In the genomic region with DNA sequence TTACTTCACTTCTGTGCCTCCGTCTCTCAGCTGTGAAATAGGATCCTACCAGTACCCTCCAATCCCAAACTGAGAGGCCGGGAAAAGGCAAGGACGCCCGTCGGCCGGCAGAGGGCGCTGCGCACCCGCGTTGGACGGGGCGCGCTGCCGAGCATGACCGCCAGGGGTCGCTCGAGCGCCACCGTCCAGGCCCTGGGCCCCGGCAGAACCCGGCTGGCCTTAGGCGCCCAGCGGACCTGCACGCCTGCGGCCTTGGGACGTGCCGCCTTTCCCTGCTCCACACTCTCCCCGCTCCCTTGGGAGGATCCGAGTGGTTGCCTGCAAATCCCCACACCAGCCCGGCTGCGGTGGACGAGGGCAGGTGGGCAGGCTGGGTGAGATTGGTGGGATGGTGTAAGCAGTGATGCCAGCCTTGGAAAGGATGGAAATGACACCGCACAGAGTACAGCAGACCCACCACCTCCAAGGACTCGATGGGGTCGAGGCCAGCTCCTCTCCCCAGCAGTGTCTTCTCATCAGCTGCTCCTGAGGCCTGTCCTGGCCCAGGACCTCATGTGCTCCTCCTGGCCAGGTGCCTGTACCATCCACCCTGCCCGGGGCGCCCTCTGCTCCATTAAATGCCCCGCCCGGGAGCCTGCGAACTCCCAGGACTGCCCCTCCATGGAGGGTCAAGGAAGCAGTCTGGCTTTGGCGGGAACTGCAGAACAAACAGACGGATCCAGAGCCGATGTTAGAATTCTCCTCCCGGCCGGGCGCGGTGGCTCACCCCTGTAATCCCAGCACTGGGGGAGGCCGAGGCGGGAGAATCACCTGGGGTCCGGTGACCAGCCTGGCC, we compare ENCODE assay signal across 8 cellular contexts. TPM values are rescaled to one million over a fixed set of nuclear protein-coding genes. Genes with fewer than 3 reads are reported as not detected.
DNase-seq lines count a peak whose midpoint lies in the region; ATAC-seq and TF ChIP-seq lines count a peak whose summit lies in the region.

No MANE protein-coding gene starts in this region.

- H3K4me1 Mint-ChIP-seq in immature natural killer cell: peaks cover 48 to 49% of the 10 kb centered on the region in 2 donors

- in situ Hi-C loops in T47D (cut with HindIII; ENCODE audit: low pct_unique_long_range_greater_than_20kb, low sequenced_read_pairs): no loop called here

- DNase-seq in NCI-H1417 (lab: John Stamatoyannopoulos, UW) (peak; percentile 54 to 82 (median 74)), NCI-H1417 treated with DMSO at 0.1 percent for 48 hours (lab: John Stamatoyannopoulos, UW) (no peak), NCI-H1694 (lab: John Stamatoyannopoulos, UW) (peak; percentile 40), T47D (ENCODE audit: low read depth in 1 of 2, low spot score in 1 of 2) (peak; percentile 78 to 87), immature natural killer cell (peak; percentile 76 to 79 (median 77))
- DNase-seq in stimulated activated CD4-positive, alpha-beta T cell treated with anti-CD3 and anti-CD28 coated beads, Interleukin-12 subunit alpha, Interleukin-12 subunit beta, amount 100 ng/mL, for 4 hours: peak; percentile 64

- peaks cover 0 to 4% (median 2%) of the 10 kb centered on the region in 3 donors for H3K27me3 Mint-ChIP-seq in immature natural killer cell (ENCODE audit: low read depth in 3 of 3)

- peaks cover 0 to 4% (median 0%) of the 10 kb centered on the region in 3 donors for H3K36me3 Mint-ChIP-seq in immature natural killer cell

- H3K4me3 Mint-ChIP-seq in immature natural killer cell: peak overlapping the region in 1 of 5 donors; percentile 45

- H3K9me3 Mint-ChIP-seq in immature natural killer cell: no peaks in the 10 kb centered on the region

- H3K27ac Mint-ChIP-seq in immature natural killer cell: peak overlapping the region in 4 of 6 donors; percentile 53 to 75 (median 70)

- ATAC-seq in HG02852 (IDR thresholded peaks at IDR 0.05; ENCODE audit: unreplicated experiment): peak; percentile 74

- peak overlapping the region; percentile 48; the same call in 1 of the 2 replicates for H3K27ac ChIP-seq in VCaP

- peak; percentile 100 for TF ChIP-seq CTCF in VCaP (conservative IDR thresholded peaks at IDR 0.05)

RNA-seq across cellular contexts. Expression of a gene that starts 47.4 kb away (rescaled TPM):
- 100 to 1,000 TPM in 2 of 3 donors, 10 to 100 TPM in 1; 100.0 to 136 (median 117) TPM for polyA plus RNA-seq in immature natural killer cell
